11 cellular contexts compared by ENCODE assay signal in genomic region chr2:73931531-73932500, GRCh38. TPM values are rescaled to one million over a fixed set of nuclear protein-coding genes. Genes with fewer than 3 reads are reported as not detected.
A peak's percentile ranks its signal among the peaks of the same experiment; 100 is the strongest.
DNase-seq lines count a peak whose midpoint lies in the region; ATAC-seq and TF ChIP-seq lines count a peak whose summit lies in the region.
"Had no signal": no experiment of that assay in that cellular context is flagged by ENCODE, and none has a peak within 500 bp of the region (broad histone marks: within the 10 kb centered on the region; RNA-seq: fewer than 3 reads in every experiment).

No MANE protein-coding gene starts in this region.

- peak overlapping the region; percentile 11 for H3K27ac Mint-ChIP-seq in activated T-cell treated with anti-CD3 and anti-CD28 coated beads, Interleukin-2, amount 50 U/mL, for 72 hours
- peak overlapping the region; percentile 33 for H3K27ac Mint-ChIP-seq in stimulated activated effector memory CD8-positive, alpha-beta T cell treated with anti-CD3 and anti-CD28 coated beads, Interleukin-12 subunit alpha, Interleukin-12 subunit beta, amount 100 ng/mL, for 72 hours

- peaks cover 7 to 20% of the 10 kb centered on the region in 2 donors for H3K36me3 Mint-ChIP-seq in activated T-cell treated with anti-CD3 and anti-CD28 coated beads, Interleukin-2, amount 50 U/mL, for 72 hours (ENCODE audit: insufficient read depth in 2 of 2)
- H3K36me3 Mint-ChIP-seq in stimulated activated effector memory CD8-positive, alpha-beta T cell treated with anti-CD3 and anti-CD28 coated beads, Interleukin-12 subunit alpha, Interleukin-12 subunit beta, amount 100 ng/mL, for 72 hours = peaks cover 51% of the 10 kb centered on the region

- H3K27me3 Mint-ChIP-seq in activated T-cell treated with anti-CD3 and anti-CD28 coated beads, Interleukin-2, amount 50 U/mL, for 72 hours (ENCODE audit: low read depth) = no peaks in the 10 kb centered on the region

- no peaks in the 10 kb centered on the region for H3K27me3 ChIP-seq in MM.1S (replicated peaks; ENCODE audit: insufficient read depth, low read length)
- H3K27me3 ChIP-seq: dorsolateral prefrontal cortex, SJSA1, tibial nerve had no signal

- peak overlapping the region; percentile 49 to 59 for H3K4me3 Mint-ChIP-seq in activated T-cell treated with anti-CD3 and anti-CD28 coated beads, Interleukin-2, amount 50 U/mL, for 72 hours
- peak overlapping the region; percentile 50 for H3K4me3 Mint-ChIP-seq in stimulated activated effector memory CD8-positive, alpha-beta T cell treated with anti-CD3 and anti-CD28 coated beads, Interleukin-12 subunit alpha, Interleukin-12 subunit beta, amount 100 ng/mL, for 72 hours

- no peak for TF ChIP-seq CTCF in MM.1S (IDR thresholded peaks at IDR 0.05; ENCODE audit: low read length)

- H3F3A ChIP-seq in MM.1S (ENCODE audit: insufficient read depth, low read length) = no peaks in the 10 kb centered on the region

- peak; percentile 26 for DNase-seq in activated CD4-positive, CD25-positive, alpha-beta regulatory T cell treated with anti-CD3 and anti-CD28 coated beads, Interleukin-2, amount 50 U/mL, for 16 hours (ENCODE audit: low read depth, low spot score)
- no peak for DNase-seq in activated CD4-positive, CD25-positive, alpha-beta regulatory T cell (lab: John Stamatoyannopoulos, UW)
- peak; percentile 68 to 73 for DNase-seq in activated T-cell treated with anti-CD3 and anti-CD28 coated beads, Interleukin-2, amount 50 U/mL, for 72 hours
- DNase-seq in kidney glomerular epithelial cell (lab: John Stamatoyannopoulos, UW) = peak; percentile 14
- DNase-seq in stimulated activated effector memory CD8-positive, alpha-beta T cell treated with anti-CD3 and anti-CD28 coated beads, Interleukin-12 subunit alpha, Interleukin-12 subunit beta, amount 100 ng/mL, for 72 hours (ENCODE audit: low spot score in 2 of 2) = peak; percentile 24 to 68
- no peak for DNase-seq in GM19240 (ENCODE audit: insufficient read length, low spot score)
- no peak for DNase-seq in MM.1S
- DNase-seq: dorsolateral prefrontal cortex had no signal

- H3K36me3 ChIP-seq in MM.1S (replicated peaks; ENCODE audit: insufficient read depth, low read length) = no peaks in the 10 kb centered on the region

- no peak overlapping the region for H3K4me2 ChIP-seq in MM.1S (ENCODE audit: low read depth, low read length)

- no peak overlapping the region for H3K4me3 ChIP-seq in MM.1S (ENCODE audit: low read length)
- H3K4me3 ChIP-seq: SJSA1, tibial nerve had no signal

- no peaks in the 10 kb centered on the region for H3K9me3 ChIP-seq in MM.1S (replicated peaks; ENCODE audit: insufficient read depth, low read length)
- H3K9me3 ChIP-seq: SJSA1, tibial nerve had no signal

- no peak overlapping the region for H3K27ac ChIP-seq in MM.1S (ENCODE audit: low read length)
- H3K27ac ChIP-seq: SJSA1 had no signal

- peak; percentile 98 to 99 for ATAC-seq in activated T-cell treated with anti-CD3 and anti-CD28 coated beads, Interleukin-2, amount 50 U/mL, for 72 hours (replicated peaks in 1 of 2)
- ATAC-seq in stimulated activated effector memory CD8-positive, alpha-beta T cell treated with anti-CD3 and anti-CD28 coated beads, Interleukin-12 subunit alpha, Interleukin-12 subunit beta, amount 100 ng/mL, for 72 hours = peak; percentile 99
- ATAC-seq in GM18868 (IDR thresholded peaks at IDR 0.05; ENCODE audit: unreplicated experiment) = no peak

- H3K4me1 ChIP-seq in MM.1S (ENCODE audit: low read length) = peaks cover 5% of the 10 kb centered on the region; the same call in 1 of the 2 replicates

- no peak overlapping the region for H2AFZ ChIP-seq in MM.1S (ENCODE audit: low read length)

- peaks cover 76% of the 10 kb centered on the region for H3K4me1 Mint-ChIP-seq in activated T-cell treated with anti-CD3 and anti-CD28 coated beads, Interleukin-2, amount 50 U/mL, for 72 hours (ENCODE audit: low read depth)
- peaks cover 67% of the 10 kb centered on the region for H3K4me1 Mint-ChIP-seq in stimulated activated effector memory CD8-positive, alpha-beta T cell treated with anti-CD3 and anti-CD28 coated beads, Interleukin-12 subunit alpha, Interleukin-12 subunit beta, amount 100 ng/mL, for 72 hours

- no peaks in the 10 kb centered on the region for H3K9me3 Mint-ChIP-seq in activated T-cell treated with anti-CD3 and anti-CD28 coated beads, Interleukin-2, amount 50 U/mL, for 72 hours
- no peaks in the 10 kb centered on the region for H3K9me3 Mint-ChIP-seq in stimulated activated effector memory CD8-positive, alpha-beta T cell treated with anti-CD3 and anti-CD28 coated beads, Interleukin-12 subunit alpha, Interleukin-12 subunit beta, amount 100 ng/mL, for 72 hours

- no peaks in the 10 kb centered on the region for H3K9me2 ChIP-seq in MM.1S (replicated peaks; ENCODE audit: insufficient read depth, low read length)

- H3K9ac ChIP-seq in MM.1S (ENCODE audit: low read length) = no peak overlapping the region

- peaks cover 93% of the 10 kb centered on the region for H3K79me2 ChIP-seq in MM.1S (ENCODE audit: low read length)

- no peaks in the 10 kb centered on the region for H4K20me1 ChIP-seq in MM.1S (ENCODE audit: insufficient read depth, low read length)

RNA-seq across cellular contexts. Expression of gene DGUOK, which starts 5.1 kb away (rescaled TPM):
- total RNA-seq in activated T-cell treated with anti-CD3 and anti-CD28 coated beads, Interleukin-2, amount 50 U/mL, for 72 hours = 100 to 1,000 TPM; 110 to 119 TPM

RNA-seq across cellular contexts. Expression of gene ACTG2, which starts 39.0 kb away (rescaled TPM):
- under 1 TPM in 1 of 2 donors, not detected in 1; 0.22 TPM for total RNA-seq in activated T-cell treated with anti-CD3 and anti-CD28 coated beads, Interleukin-2, amount 50 U/mL, for 72 hours

RNA-seq across cellular contexts. Expression of gene TET3, which starts 52.9 kb away (rescaled TPM):
- total RNA-seq in activated T-cell treated with anti-CD3 and anti-CD28 coated beads, Interleukin-2, amount 50 U/mL, for 72 hours = 10 to 100 TPM; 18.6 to 19.7 TPM

Comparison
In these comparisons a context has a peak if more than half of its experiments do, and no peak if none do; other contexts are left out.
1. DNase-seq: peak in activated CD4-positive, CD25-positive, alpha-beta regulatory T cell treated with anti-CD3 and anti-CD28 coated beads, Interleukin-2, amount 50 U/mL, for 16 hours (single experiment), activated T-cell treated with anti-CD3 and anti-CD28 coated beads, Interleukin-2, amount 50 U/mL, for 72 hours (2 of 2), kidney glomerular epithelial cell (single experiment) and stimulated activated effector memory CD8-positive, alpha-beta T cell treated with anti-CD3 and anti-CD28 coated beads, Interleukin-12 subunit alpha, Interleukin-12 subunit beta, amount 100 ng/mL, for 72 hours (2 of 2); none in activated CD4-positive, CD25-positive, alpha-beta regulatory T cell (0 of 4), GM19240 (single experiment) and MM.1S (single experiment).